In genomic region chr6:89640804-89641203, GRCh38 we compare ENCODE assay signal across 18 cellular contexts. TPM values are rescaled to one million over a fixed set of nuclear protein-coding genes. Genes with fewer than 3 reads are reported as not detected.
DNase-seq lines count a peak whose midpoint lies in the region; ATAC-seq and TF ChIP-seq lines count a peak whose summit lies in the region.
"Had no signal": no experiment of that assay in that cellular context is flagged by ENCODE, and none has a peak within 500 bp of the region (broad histone marks: within the 10 kb centered on the region; RNA-seq: fewer than 3 reads in every experiment).

No MANE protein-coding gene starts in this region.

- CTCF ChIA-PET in WTC11 (lab: Charles Lee), result interaction anchor here (0.6 to 1.3 kb wide), 3 partner anchors 208 to 300 kb away, joined by 3 to 4 read pairs (median 4); partner anchors contain the start of gene ANKRD6

- peak overlapping the region; percentile 22 for H3K27ac Mint-ChIP-seq in T-helper 1 cell treated with Interleukin-12 subunit alpha and Interleukin-12 subunit beta and Interleukin-4 antibody, amounts not matched to agents 30 μg/mL and 1 μg/mL, for 36 hours
- H3K27ac Mint-ChIP-seq in WTC11, result peak overlapping the region; percentile 13
- H3K27ac Mint-ChIP-seq: stimulated activated memory B cell treated with anti-CD40 and anti-IgM and Interleukin-4, amounts not matched to agents 10 μg/mL and 1 μg/mL and 100 μg/mL, for 72 hours had no signal

- TF ChIP-seq CTCF in WTC11 (IDR thresholded peaks at IDR 0.05), result no peak
- no peak for TF ChIP-seq CTCF in foreskin fibroblast (IDR thresholded peaks at IDR 0.05; ENCODE audit: low read depth, low read length)
- TF ChIP-seq CTCF in retinal pigment epithelial cell (conservative IDR thresholded peaks at IDR 0.05; ENCODE audit: low read depth, low read length), result no peak

- H3K36me3 Mint-ChIP-seq in T-helper 1 cell treated with Interleukin-12 subunit alpha and Interleukin-12 subunit beta and Interleukin-4 antibody, amounts not matched to agents 30 μg/mL and 1 μg/mL, for 36 hours (ENCODE audit: low read depth), result peaks cover 48% of the 10 kb centered on the region
- peaks cover 56% of the 10 kb centered on the region for H3K36me3 Mint-ChIP-seq in WTC11

- H3K4me1 Mint-ChIP-seq in T-helper 1 cell treated with Interleukin-12 subunit alpha and Interleukin-12 subunit beta and Interleukin-4 antibody, amounts not matched to agents 30 μg/mL and 1 μg/mL, for 36 hours (ENCODE audit: low read depth), result peaks cover 24% of the 10 kb centered on the region
- H3K4me1 Mint-ChIP-seq in WTC11, result peaks cover 14% of the 10 kb centered on the region

- no peak for DNase-seq in T-helper 1 cell
- no peak for DNase-seq in WTC11 (ENCODE audit: low spot score)
- peak; percentile 17 to 43 for DNase-seq in foreskin fibroblast
- peak; percentile 73 for DNase-seq in retinal pigment epithelial cell (ENCODE audit: low read depth)
- DNase-seq in activated T-cell treated with anti-CD3 and anti-CD28 coated beads, Interleukin-2, amount 50 U/mL, for 1 hour, result no peak
- DNase-seq in activated naive CD4-positive, alpha-beta T cell treated with anti-CD3 and anti-CD28 coated beads, Interleukin-2, amount 50 U/mL, for 16 hours, result no peak
- no peak for DNase-seq in mucosa of gallbladder (ENCODE audit: low spot score)
- DNase-seq: CD8-positive, alpha-beta memory T cell; hypothalamus; left ventricle myocardium superior; NCI-H1417; NCI-H446 treated with DMSO at 0.1 percent for 48 hours; PC-3; upper lobe of right lung had no signal

- H3K4me3 ChIP-seq in foreskin fibroblast (ENCODE audit: low read depth in 1 of 2, low read length in 2 of 2) (no peak overlapping the region), retinal pigment epithelial cell (ENCODE audit: low read length) (no peak overlapping the region)
- H3K4me3 ChIP-seq: upper lobe of right lung had no signal

- H3K4me3 Mint-ChIP-seq in T-helper 1 cell treated with Interleukin-12 subunit alpha and Interleukin-12 subunit beta and Interleukin-4 antibody, amounts not matched to agents 30 μg/mL and 1 μg/mL, for 36 hours, result no peak overlapping the region
- H3K4me3 Mint-ChIP-seq in WTC11, result no peak overlapping the region
- H3K4me3 Mint-ChIP-seq: activated naive CD4-positive, alpha-beta T cell treated with anti-CD3 and anti-CD28 coated beads, Interleukin-2, amount 50 U/mL, for 24 hours; stimulated activated memory B cell treated with anti-CD40 and anti-IgM and Interleukin-4, amounts not matched to agents 10 μg/mL and 1 μg/mL and 100 μg/mL, for 72 hours had no signal

- ATAC-seq in WTC11, result no peak
- ATAC-seq: left ventricle myocardium superior; PC-3; sciatic nerve; stimulated activated memory B cell treated with anti-CD40 and anti-IgM and Interleukin-4, amounts not matched to agents 10 μg/mL and 1 μg/mL and 100 μg/mL, for 72 hours; upper lobe of right lung had no signal

- H3K9me3 Mint-ChIP-seq in T-helper 1 cell treated with Interleukin-12 subunit alpha and Interleukin-12 subunit beta and Interleukin-4 antibody, amounts not matched to agents 30 μg/mL and 1 μg/mL, for 36 hours, result no peaks in the 10 kb centered on the region
- no peaks in the 10 kb centered on the region for H3K9me3 Mint-ChIP-seq in WTC11
- H3K9me3 Mint-ChIP-seq: activated naive CD4-positive, alpha-beta T cell treated with anti-CD3 and anti-CD28 coated beads, Interleukin-2, amount 50 U/mL, for 24 hours; stimulated activated memory B cell treated with anti-CD40 and anti-IgM and Interleukin-4, amounts not matched to agents 10 μg/mL and 1 μg/mL and 100 μg/mL, for 72 hours had no signal

- POLR2A ChIA-PET in WTC11 (lab: Charles Lee), result interaction anchor here (0.6 kb wide), 1 partner anchor 8 kb away, joined by 3 read pairs; no protein-coding TSS in a partner anchor

- H3K27me3 Mint-ChIP-seq in T-helper 1 cell treated with Interleukin-12 subunit alpha and Interleukin-12 subunit beta and Interleukin-4 antibody, amounts not matched to agents 30 μg/mL and 1 μg/mL, for 36 hours (ENCODE audit: low read depth), result no peaks in the 10 kb centered on the region
- no peaks in the 10 kb centered on the region for H3K27me3 Mint-ChIP-seq in WTC11 (ENCODE audit: low read depth)
- H3K27me3 Mint-ChIP-seq: activated naive CD4-positive, alpha-beta T cell treated with anti-CD3 and anti-CD28 coated beads, Interleukin-2, amount 50 U/mL, for 24 hours; CD8-positive, alpha-beta memory T cell; stimulated activated memory B cell treated with anti-CD40 and anti-IgM and Interleukin-4, amounts not matched to agents 10 μg/mL and 1 μg/mL and 100 μg/mL, for 72 hours had no signal

TF ChIP-seq in WTC11, 78 proteins besides CTCF, POLR2A, EP300 and RAD21:
- TF ChIP-seq ZNF263 (CRISPR knock-in tag; IDR thresholded peaks at IDR 0.05; ENCODE audit: low read depth) (no peak), NFYB (CRISPR knock-in tag; conservative IDR thresholded peaks at IDR 0.05; ENCODE audit: low read depth) (no peak), ATF2 (CRISPR knock-in tag; IDR thresholded peaks at IDR 0.05; ENCODE audit: borderline replicate concordance, low read depth) (no peak), SMAD3 (CRISPR knock-in tag; IDR thresholded peaks at IDR 0.05; ENCODE audit: borderline replicate concordance) (no peak), TEAD4 (CRISPR knock-in tag; IDR thresholded peaks at IDR 0.05) (no peak), NR3C1 (CRISPR knock-in tag; conservative IDR thresholded peaks at IDR 0.05; ENCODE audit: low read depth) (no peak), ZNF512 (CRISPR knock-in tag; IDR thresholded peaks at IDR 0.05; ENCODE audit: borderline replicate concordance) (no peak), TP53 (CRISPR knock-in tag; IDR thresholded peaks at IDR 0.05) (no peak), PRRX2 (CRISPR knock-in tag; IDR thresholded peaks at IDR 0.05) (no peak), TEAD1 (CRISPR knock-in tag; IDR thresholded peaks at IDR 0.05) (no peak)
- TF ChIP-seq, protein P1, sequence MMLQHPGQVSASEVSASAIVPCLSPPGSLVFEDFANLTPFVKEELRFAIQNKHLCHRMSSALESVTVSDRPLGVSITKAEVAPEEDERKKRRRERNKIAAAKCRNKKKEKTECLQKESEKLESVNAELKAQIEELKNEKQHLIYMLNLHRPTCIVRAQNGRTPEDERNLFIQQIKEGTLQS (CRISPR knock-in tag; conservative IDR thresholded peaks at IDR 0.05), result no peak
- TF ChIP-seq, protein P2, sequence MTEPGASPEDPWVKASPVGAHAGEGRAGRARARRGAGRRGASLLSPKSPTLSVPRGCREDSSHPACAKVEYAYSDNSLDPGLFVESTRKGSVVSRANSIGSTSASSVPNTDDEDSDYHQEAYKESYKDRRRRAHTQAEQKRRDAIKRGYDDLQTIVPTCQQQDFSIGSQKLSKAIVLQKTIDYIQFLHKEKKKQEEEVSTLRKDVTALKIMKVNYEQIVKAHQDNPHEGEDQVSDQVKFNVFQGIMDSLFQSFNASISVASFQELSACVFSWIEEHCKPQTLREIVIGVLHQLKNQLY (CRISPR knock-in tag; IDR thresholded peaks at IDR 0.05), result no peak

RNA-seq across cellular contexts. Expression of gene LYRM2, which starts 2.3 kb away (rescaled TPM):
- 21.3 to 22.2 TPM (median 21.8 TPM) in 3 replicates for total RNA-seq in WTC11 (2021)
- 39.9 TPM for total RNA-seq in mucosa of gallbladder

Comparison
In these comparisons a context has a peak if more than half of its experiments do, and no peak if none do; other contexts are left out.
1. DNase-seq: peak in foreskin fibroblast (2 of 2) and retinal pigment epithelial cell (single experiment); none in T-helper 1 cell (0 of 5), WTC11 (single experiment), activated T-cell treated with anti-CD3 and anti-CD28 coated beads, Interleukin-2, amount 50 U/mL, for 1 hour (single experiment), activated naive CD4-positive, alpha-beta T cell treated with anti-CD3 and anti-CD28 coated beads, Interleukin-2, amount 50 U/mL, for 16 hours (single experiment) and mucosa of gallbladder (single experiment).